Comparison of ENCODE assay signal across 1 cellular context in the genomic region with DNA sequence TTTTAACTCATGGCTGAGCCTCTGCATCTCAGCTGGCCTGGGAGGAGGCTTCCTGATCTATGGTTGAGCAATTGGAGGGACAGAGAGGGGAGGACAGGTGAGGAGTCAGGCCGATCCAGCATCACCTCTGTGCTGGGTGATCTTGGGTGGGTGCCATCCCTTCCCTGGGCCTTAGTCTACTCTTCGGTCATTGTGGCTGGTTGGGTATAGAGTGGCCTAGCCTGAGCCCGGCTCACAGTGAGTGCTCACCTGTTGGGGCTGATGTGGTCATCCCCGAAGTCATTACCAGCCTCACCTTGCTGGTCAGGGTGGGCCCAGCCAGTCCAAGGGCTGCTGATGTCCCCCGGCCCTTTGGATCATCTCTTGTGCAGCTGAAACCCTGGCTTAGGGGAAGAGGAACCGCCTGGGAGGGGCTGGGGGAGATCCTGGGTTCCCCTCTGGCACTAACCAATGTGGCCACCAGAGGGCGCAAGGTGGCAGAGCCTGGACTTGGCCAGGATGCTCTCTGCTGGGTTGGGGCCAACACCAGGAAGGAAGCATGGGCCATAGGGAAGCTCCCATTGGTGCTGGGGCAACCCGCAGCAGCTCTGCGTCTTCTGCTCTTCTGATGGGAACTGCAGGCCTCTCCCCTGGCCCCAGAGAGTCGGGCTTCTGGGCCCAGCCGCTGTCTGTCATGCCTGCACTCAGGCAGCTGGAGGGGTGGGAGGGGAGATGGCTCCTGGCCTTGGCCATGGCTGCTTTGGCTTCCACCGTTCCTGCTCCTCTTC.
TF ChIP-seq lines count a peak whose summit lies in the region.

No MANE protein-coding gene starts in this region.

TF ChIP-seq in H1, 55 proteins besides CTCF, POLR2A, EP300 and RAD21:
- TF ChIP-seq, protein P1, sequence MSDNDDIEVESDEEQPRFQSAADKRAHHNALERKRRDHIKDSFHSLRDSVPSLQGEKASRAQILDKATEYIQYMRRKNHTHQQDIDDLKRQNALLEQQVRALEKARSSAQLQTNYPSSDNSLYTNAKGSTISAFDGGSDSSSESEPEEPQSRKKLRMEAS (IDR thresholded peaks at IDR 0.05) = no peak; the same call in 1 of the 2 replicates
- TF ChIP-seq CBX8 (IDR thresholded peaks at IDR 0.05; ENCODE audit: borderline replicate concordance, low read depth, low read length) = no peak
- no peak for TF ChIP-seq RFX5 (IDR thresholded peaks at IDR 0.05; ENCODE audit: borderline replicate concordance, low read depth, low read length)
- TF ChIP-seq SIN3A (conservative IDR thresholded peaks at IDR 0.05 in 1 of 2, IDR thresholded peaks at IDR 0.05 in 1 of 2; ENCODE audit: low read depth in 1 of 2, low read length in 2 of 2) = 0 out of 4 replicates have a peak, but pooled peaks of 1 of the 2 experiments have one; percentile 44
- TF ChIP-seq BRCA1 (IDR thresholded peaks at IDR 0.05; ENCODE audit: low read depth, low read length) = no peak
- TF ChIP-seq GABPA (IDR thresholded peaks at IDR 0.05; ENCODE audit: borderline replicate concordance, insufficient read depth, low read length) = peak; percentile 81; the same call in 1 of the 2 replicates
- no peak for TF ChIP-seq GTF2F1 (IDR thresholded peaks at IDR 0.05; ENCODE audit: borderline replicate concordance, low read depth, low read length)
- no peak for TF ChIP-seq CHD1 (IDR thresholded peaks at IDR 0.05; ENCODE audit: low read depth, low read length)
- no peak for TF ChIP-seq NANOG (IDR thresholded peaks at IDR 0.05; ENCODE audit: insufficient read depth, low read depth, low read length, poor library complexity, severe bottlenecking)
- no peak for TF ChIP-seq TCF12 (IDR thresholded peaks at IDR 0.05; ENCODE audit: low read depth, low read length)
- TF ChIP-seq POU5F1 (IDR thresholded peaks at IDR 0.05; ENCODE audit: low read depth, low read length) = no peak
- no peak for TF ChIP-seq EGR1 (IDR thresholded peaks at IDR 0.05; ENCODE audit: borderline replicate concordance, low read depth, low read length)
- TF ChIP-seq, protein P2, sequence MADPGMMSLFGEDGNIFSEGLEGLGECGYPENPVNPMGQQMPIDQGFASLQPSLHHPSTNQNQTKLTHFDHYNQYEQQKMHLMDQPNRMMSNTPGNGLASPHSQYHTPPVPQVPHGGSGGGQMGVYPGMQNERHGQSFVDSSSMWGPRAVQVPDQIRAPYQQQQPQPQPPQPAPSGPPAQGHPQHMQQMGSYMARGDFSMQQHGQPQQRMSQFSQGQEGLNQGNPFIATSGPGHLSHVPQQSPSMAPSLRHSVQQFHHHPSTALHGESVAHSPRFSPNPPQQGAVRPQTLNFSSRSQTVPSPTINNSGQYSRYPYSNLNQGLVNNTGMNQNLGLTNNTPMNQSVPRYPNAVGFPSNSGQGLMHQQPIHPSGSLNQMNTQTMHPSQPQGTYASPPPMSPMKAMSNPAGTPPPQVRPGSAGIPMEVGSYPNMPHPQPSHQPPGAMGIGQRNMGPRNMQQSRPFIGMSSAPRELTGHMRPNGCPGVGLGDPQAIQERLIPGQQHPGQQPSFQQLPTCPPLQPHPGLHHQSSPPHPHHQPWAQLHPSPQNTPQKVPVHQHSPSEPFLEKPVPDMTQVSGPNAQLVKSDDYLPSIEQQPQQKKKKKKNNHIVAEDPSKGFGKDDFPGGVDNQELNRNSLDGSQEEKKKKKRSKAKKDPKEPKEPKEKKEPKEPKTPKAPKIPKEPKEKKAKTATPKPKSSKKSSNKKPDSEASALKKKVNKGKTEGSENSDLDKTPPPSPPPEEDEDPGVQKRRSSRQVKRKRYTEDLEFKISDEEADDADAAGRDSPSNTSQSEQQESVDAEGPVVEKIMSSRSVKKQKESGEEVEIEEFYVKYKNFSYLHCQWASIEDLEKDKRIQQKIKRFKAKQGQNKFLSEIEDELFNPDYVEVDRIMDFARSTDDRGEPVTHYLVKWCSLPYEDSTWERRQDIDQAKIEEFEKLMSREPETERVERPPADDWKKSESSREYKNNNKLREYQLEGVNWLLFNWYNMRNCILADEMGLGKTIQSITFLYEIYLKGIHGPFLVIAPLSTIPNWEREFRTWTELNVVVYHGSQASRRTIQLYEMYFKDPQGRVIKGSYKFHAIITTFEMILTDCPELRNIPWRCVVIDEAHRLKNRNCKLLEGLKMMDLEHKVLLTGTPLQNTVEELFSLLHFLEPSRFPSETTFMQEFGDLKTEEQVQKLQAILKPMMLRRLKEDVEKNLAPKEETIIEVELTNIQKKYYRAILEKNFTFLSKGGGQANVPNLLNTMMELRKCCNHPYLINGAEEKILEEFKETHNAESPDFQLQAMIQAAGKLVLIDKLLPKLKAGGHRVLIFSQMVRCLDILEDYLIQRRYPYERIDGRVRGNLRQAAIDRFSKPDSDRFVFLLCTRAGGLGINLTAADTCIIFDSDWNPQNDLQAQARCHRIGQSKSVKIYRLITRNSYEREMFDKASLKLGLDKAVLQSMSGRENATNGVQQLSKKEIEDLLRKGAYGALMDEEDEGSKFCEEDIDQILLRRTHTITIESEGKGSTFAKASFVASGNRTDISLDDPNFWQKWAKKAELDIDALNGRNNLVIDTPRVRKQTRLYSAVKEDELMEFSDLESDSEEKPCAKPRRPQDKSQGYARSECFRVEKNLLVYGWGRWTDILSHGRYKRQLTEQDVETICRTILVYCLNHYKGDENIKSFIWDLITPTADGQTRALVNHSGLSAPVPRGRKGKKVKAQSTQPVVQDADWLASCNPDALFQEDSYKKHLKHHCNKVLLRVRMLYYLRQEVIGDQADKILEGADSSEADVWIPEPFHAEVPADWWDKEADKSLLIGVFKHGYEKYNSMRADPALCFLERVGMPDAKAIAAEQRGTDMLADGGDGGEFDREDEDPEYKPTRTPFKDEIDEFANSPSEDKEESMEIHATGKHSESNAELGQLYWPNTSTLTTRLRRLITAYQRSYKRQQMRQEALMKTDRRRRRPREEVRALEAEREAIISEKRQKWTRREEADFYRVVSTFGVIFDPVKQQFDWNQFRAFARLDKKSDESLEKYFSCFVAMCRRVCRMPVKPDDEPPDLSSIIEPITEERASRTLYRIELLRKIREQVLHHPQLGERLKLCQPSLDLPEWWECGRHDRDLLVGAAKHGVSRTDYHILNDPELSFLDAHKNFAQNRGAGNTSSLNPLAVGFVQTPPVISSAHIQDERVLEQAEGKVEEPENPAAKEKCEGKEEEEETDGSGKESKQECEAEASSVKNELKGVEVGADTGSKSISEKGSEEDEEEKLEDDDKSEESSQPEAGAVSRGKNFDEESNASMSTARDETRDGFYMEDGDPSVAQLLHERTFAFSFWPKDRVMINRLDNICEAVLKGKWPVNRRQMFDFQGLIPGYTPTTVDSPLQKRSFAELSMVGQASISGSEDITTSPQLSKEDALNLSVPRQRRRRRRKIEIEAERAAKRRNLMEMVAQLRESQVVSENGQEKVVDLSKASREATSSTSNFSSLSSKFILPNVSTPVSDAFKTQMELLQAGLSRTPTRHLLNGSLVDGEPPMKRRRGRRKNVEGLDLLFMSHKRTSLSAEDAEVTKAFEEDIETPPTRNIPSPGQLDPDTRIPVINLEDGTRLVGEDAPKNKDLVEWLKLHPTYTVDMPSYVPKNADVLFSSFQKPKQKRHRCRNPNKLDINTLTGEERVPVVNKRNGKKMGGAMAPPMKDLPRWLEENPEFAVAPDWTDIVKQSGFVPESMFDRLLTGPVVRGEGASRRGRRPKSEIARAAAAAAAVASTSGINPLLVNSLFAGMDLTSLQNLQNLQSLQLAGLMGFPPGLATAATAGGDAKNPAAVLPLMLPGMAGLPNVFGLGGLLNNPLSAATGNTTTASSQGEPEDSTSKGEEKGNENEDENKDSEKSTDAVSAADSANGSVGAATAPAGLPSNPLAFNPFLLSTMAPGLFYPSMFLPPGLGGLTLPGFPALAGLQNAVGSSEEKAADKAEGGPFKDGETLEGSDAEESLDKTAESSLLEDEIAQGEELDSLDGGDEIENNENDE (IDR thresholded peaks at IDR 0.05; ENCODE audit: insufficient replicate concordance, low read length) = no peak
- no peak; the same call in 1 of the 2 replicates for TF ChIP-seq CREB1 (IDR thresholded peaks at IDR 0.05)
- TF ChIP-seq SUZ12 (IDR thresholded peaks at IDR 0.05; ENCODE audit: low read length) = no peak
- no peak for TF ChIP-seq RXRA (IDR thresholded peaks at IDR 0.05; ENCODE audit: insufficient read depth, low read depth, low read length)
- TF ChIP-seq PHF8 (conservative IDR thresholded peaks at IDR 0.05; ENCODE audit: low read depth, low read length) = no peak
- no peak for TF ChIP-seq ZNF274 (IDR thresholded peaks at IDR 0.05; ENCODE audit: borderline replicate concordance, extremely low read depth, low read length)
- TF ChIP-seq, protein P3, sequence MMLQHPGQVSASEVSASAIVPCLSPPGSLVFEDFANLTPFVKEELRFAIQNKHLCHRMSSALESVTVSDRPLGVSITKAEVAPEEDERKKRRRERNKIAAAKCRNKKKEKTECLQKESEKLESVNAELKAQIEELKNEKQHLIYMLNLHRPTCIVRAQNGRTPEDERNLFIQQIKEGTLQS (IDR thresholded peaks at IDR 0.05; ENCODE audit: insufficient read depth, low read depth, low read length) = no peak
- no peak for TF ChIP-seq SP1 (IDR thresholded peaks at IDR 0.05; ENCODE audit: low read depth, low read length)
- TF ChIP-seq SRF (IDR thresholded peaks at IDR 0.05; ENCODE audit: low read depth, low read length) = no peak
- TF ChIP-seq CEBPB (IDR thresholded peaks at IDR 0.05; ENCODE audit: low read depth, low read length) = no peak
- TF ChIP-seq KDM1A (IDR thresholded peaks at IDR 0.05; ENCODE audit: borderline replicate concordance, low read length) = no peak
- TF ChIP-seq ASH2L (IDR thresholded peaks at IDR 0.05; ENCODE audit: low read length) = no peak
- no peak for TF ChIP-seq BACH1 (IDR thresholded peaks at IDR 0.05; ENCODE audit: low read length)
- no peak for TF ChIP-seq SIRT6 (IDR thresholded peaks at IDR 0.05; ENCODE audit: low read length)
- TF ChIP-seq POLR2AphosphoS5 (IDR thresholded peaks at IDR 0.05; ENCODE audit: low read depth, low read length) = no peak
- TF ChIP-seq SIX5 (IDR thresholded peaks at IDR 0.05; ENCODE audit: low read depth, low read length) = no peak
- TF ChIP-seq TAF1 (IDR thresholded peaks at IDR 0.05; ENCODE audit: low read depth, low read length) = peak; percentile 49; the same call in 1 of the 2 replicates
- TF ChIP-seq KDM5A (IDR thresholded peaks at IDR 0.05; ENCODE audit: low read length) = no peak
- no peak for TF ChIP-seq JUND (IDR thresholded peaks at IDR 0.05; ENCODE audit: low read length)
- peak; percentile 38; the same call in 1 of the 2 replicates for TF ChIP-seq YY1 (IDR thresholded peaks at IDR 0.05; ENCODE audit: low read depth, low read length)
- no peak for TF ChIP-seq MAFK (IDR thresholded peaks at IDR 0.05; ENCODE audit: low read depth, low read length)
- TF ChIP-seq SAP30 (IDR thresholded peaks at IDR 0.05; ENCODE audit: insufficient read depth, insufficient replicate concordance, low read length) = no peak
